ENCODE assay signal across 12 cellular contexts in genomic region chrX:114717921-114718320, GRCh38.
DNase-seq lines count a peak whose midpoint lies in the region; ATAC-seq and TF ChIP-seq lines count a peak whose summit lies in the region.
"Had no signal": no experiment of that assay in that cellular context is flagged by ENCODE, and none has a peak within 500 bp of the region (broad histone marks: within the 10 kb centered on the region; RNA-seq: fewer than 3 reads in every experiment).

No MANE protein-coding gene starts in this region.

- in situ Hi-C loops in KBM-7 (cut with MboI; ENCODE audit: low pct_unique_long_range_greater_than_20kb, low sequenced_read_pairs) = no loop called here

- DNase-seq in KBM-7 (peak; percentile 40), choroid plexus epithelial cell (ENCODE audit: low read depth) (peak; percentile 0), neural crest cell (ENCODE audit: low read depth, low spot score) (peak; percentile 34), SHP77 treated with DMSO at 0.1 percent for 48 hours (lab: John Stamatoyannopoulos, UW) (no peak), cerebellar nuclear complex (lab: John Stamatoyannopoulos, UW) (no peak)
- no peak for DNase-seq in CD8-positive, alpha-beta T cell
- DNase-seq: activated CD4-positive, alpha-beta T cell treated with anti-CD3 and anti-CD28 coated beads, Interleukin-2, amount 50 U/mL, for 1 hour; activated naive CD4-positive, alpha-beta T cell treated with anti-CD3 and anti-CD28 coated beads, Interleukin-2, amount 50 U/mL, for 16 hours; dorsolateral prefrontal cortex had no signal

- peak; percentile 55 for TF ChIP-seq CTCF in GM12872 (IDR thresholded peaks at IDR 0.05; ENCODE audit: insufficient read depth, low read depth, low read length)
- TF ChIP-seq CTCF in choroid plexus epithelial cell (conservative IDR thresholded peaks at IDR 0.05; ENCODE audit: low read depth, low read length) = peak; percentile 29
- TF ChIP-seq CTCF in neural crest cell (conservative IDR thresholded peaks at IDR 0.05) = peak; percentile 73
- TF ChIP-seq CTCF in CD8-positive, alpha-beta T cell (IDR thresholded peaks at IDR 0.05) = no peak

- no peaks in the 10 kb centered on the region for H3K36me3 Mint-ChIP-seq in neural crest cell (ENCODE audit: low read depth)
- no peaks in the 10 kb centered on the region for H3K36me3 Mint-ChIP-seq in CD8-positive, alpha-beta T cell

- H3K36me3 ChIP-seq in CD8-positive, alpha-beta T cell (ENCODE audit: insufficient read depth, low read length) = no peaks in the 10 kb centered on the region

- no peaks in the 10 kb centered on the region for H3K4me1 Mint-ChIP-seq in neural crest cell
- no peaks in the 10 kb centered on the region for H3K4me1 Mint-ChIP-seq in CD8-positive, alpha-beta T cell (ENCODE audit: low read depth)

- no peak overlapping the region for H3K27ac Mint-ChIP-seq in neural crest cell (ENCODE audit: unreplicated experiment)
- no peak overlapping the region for H3K27ac Mint-ChIP-seq in CD8-positive, alpha-beta T cell

- intact Hi-C loops in CD8-positive, alpha-beta T cell (cut with DNase I, micrococcal nuclease) = no loop called here

- CTCF ChIA-PET in CD8-positive, alpha-beta T cell (lab: Charles Lee) = no interaction called here

- H3K27me3 Mint-ChIP-seq in neural crest cell (ENCODE audit: low read depth) = peaks cover 2% of the 10 kb centered on the region
- no peaks in the 10 kb centered on the region for H3K27me3 Mint-ChIP-seq in CD8-positive, alpha-beta T cell (ENCODE audit: low read depth)

- H3K9me3 ChIP-seq in CD8-positive, alpha-beta T cell (ENCODE audit: low read length) = no peaks in the 10 kb centered on the region

- no peak overlapping the region for H3K4me3 ChIP-seq in choroid plexus epithelial cell (ENCODE audit: low read depth, low read length)
- no peak overlapping the region for H3K4me3 ChIP-seq in CD8-positive, alpha-beta T cell (ENCODE audit: low read depth, low read length)
- H3K4me3 ChIP-seq: dorsolateral prefrontal cortex, SK-N-MC had no signal

- no peak overlapping the region for H3K27ac ChIP-seq in CD8-positive, alpha-beta T cell (ENCODE audit: low read depth, low read length)
- H3K27ac ChIP-seq: dorsolateral prefrontal cortex, SK-N-MC had no signal

- no peak overlapping the region for H3K4me3 Mint-ChIP-seq in neural crest cell
- no peak overlapping the region for H3K4me3 Mint-ChIP-seq in CD8-positive, alpha-beta T cell

- H3K9me3 Mint-ChIP-seq in neural crest cell = no peaks in the 10 kb centered on the region
- H3K9me3 Mint-ChIP-seq in CD8-positive, alpha-beta T cell = peaks cover 2% of the 10 kb centered on the region

- H3K4me1 ChIP-seq in CD8-positive, alpha-beta T cell (ENCODE audit: insufficient read depth, low read length) = no peaks in the 10 kb centered on the region

- no peaks in the 10 kb centered on the region for H3K27me3 ChIP-seq in CD8-positive, alpha-beta T cell (ENCODE audit: insufficient read depth, low read length)

- no peak for ATAC-seq in CD8-positive, alpha-beta T cell
- ATAC-seq in HG02840 (IDR thresholded peaks at IDR 0.05; ENCODE audit: low FRiP score, unreplicated experiment) = no peak

- POLR2A ChIA-PET in CD8-positive, alpha-beta T cell (lab: Charles Lee) = no interaction called here

Comparison
In these comparisons a context has a peak if more than half of its experiments do, and no peak if none do; other contexts are left out.
1. DNase-seq: peak in KBM-7 (single experiment), choroid plexus epithelial cell (single experiment) and neural crest cell (single experiment); none in CD8-positive, alpha-beta T cell (0 of 7), SHP77 treated with DMSO at 0.1 percent for 48 hours (single experiment) and cerebellar nuclear complex (0 of 2).